29 cellular contexts compared by ENCODE assay signal in the genomic region with DNA sequence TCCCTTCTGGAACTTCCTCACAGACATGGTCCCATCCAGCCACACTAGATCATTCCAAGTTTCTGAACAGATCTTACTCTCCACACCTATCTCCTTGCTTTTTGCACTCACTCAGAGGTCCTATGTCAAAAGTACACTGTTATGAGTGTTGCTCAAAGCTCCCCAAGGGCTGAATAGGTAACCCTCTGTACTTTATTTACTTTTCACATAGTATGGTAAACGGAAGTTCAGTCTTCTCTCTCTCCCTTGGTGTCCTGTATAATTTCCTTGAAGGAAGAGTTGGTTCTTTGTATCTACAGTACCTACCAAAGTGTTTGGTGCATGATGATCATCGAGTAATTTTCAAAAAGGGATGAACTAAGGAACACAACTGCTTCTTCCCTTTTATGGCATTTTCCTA.
"Had no signal": no experiment of that assay in that cellular context is flagged by ENCODE, and none has a peak within 500 bp of the region (broad histone marks: within the 10 kb centered on the region; RNA-seq: fewer than 3 reads in every experiment).

No MANE protein-coding gene starts in this region.

- H3K4me3 ChIP-seq: adrenal gland, ascending aorta, breast epithelium, cardiac muscle cell, colonic mucosa had no signal

- H3K36me3 ChIP-seq: adrenal gland, ascending aorta, breast epithelium, cardiac muscle cell, colonic mucosa had no signal

- H3K9me3 ChIP-seq: adrenal gland, ascending aorta, breast epithelium, colonic mucosa had no signal

- ATAC-seq: activated CD4-positive, alpha-beta T cell treated with anti-CD3 and anti-CD28 coated beads for 36 hours; activated CD8-positive, alpha-beta memory T cell treated with anti-CD3 and anti-CD28 coated beads, Interleukin-2, amount 10 ng/mL, durations not matched to agents 7 days and 5 days; activated CD8-positive, alpha-beta T cell treated with anti-CD3 and anti-CD28 coated beads, Interleukin-2, amount 10 ng/mL, durations not matched to agents 7 days and 5 days; activated naive CD8-positive, alpha-beta T cell treated with anti-CD3 and anti-CD28 coated beads, Interleukin-2, amount 50 U/mL, for 24 hours had no signal

- H3K4me1 Mint-ChIP-seq: activated CD4-positive, alpha-beta T cell treated with anti-CD3 and anti-CD28 coated beads for 36 hours; activated CD4-positive, alpha-beta T cell treated with anti-CD3 and anti-CD28 coated beads, Interleukin-2, amount 10 ng/mL, durations not matched to agents 24 days and 14 days; activated naive CD4-positive, alpha-beta T cell treated with anti-CD3 and anti-CD28 coated beads, Interleukin-2, amount 50 U/mL, for 24 hours; activated naive CD8-positive, alpha-beta T cell treated with anti-CD3 and anti-CD28 coated beads for 36 hours; activated naive CD8-positive, alpha-beta T cell treated with anti-CD3 and anti-CD28 coated beads, Interleukin-2, amount 50 U/mL, for 24 hours had no signal

- H3K4me3 Mint-ChIP-seq: activated CD4-positive, alpha-beta memory T cell treated with anti-CD3 and anti-CD28 coated beads for 36 hours; activated CD4-positive, alpha-beta T cell treated with anti-CD3 and anti-CD28 coated beads for 36 hours; activated CD4-positive, alpha-beta T cell treated with anti-CD3 and anti-CD28 coated beads, Interleukin-2, amount 10 ng/mL, durations not matched to agents 24 days and 14 days; activated CD8-positive, alpha-beta memory T cell treated with anti-CD3 and anti-CD28 coated beads, Interleukin-2, amount 10 ng/mL, durations not matched to agents 7 days and 5 days; activated CD8-positive, alpha-beta T cell treated with anti-CD3 and anti-CD28 coated beads, Interleukin-2, amount 10 ng/mL, durations not matched to agents 7 days and 5 days; activated naive CD4-positive, alpha-beta T cell treated with anti-CD3 and anti-CD28 coated beads for 36 hours; activated naive CD4-positive, alpha-beta T cell treated with anti-CD3 and anti-CD28 coated beads, Interleukin-2, amount 50 U/mL, for 24 hours; activated naive CD8-positive, alpha-beta T cell treated with anti-CD3 and anti-CD28 coated beads for 36 hours; activated naive CD8-positive, alpha-beta T cell treated with anti-CD3 and anti-CD28 coated beads, Interleukin-2, amount 50 U/mL, for 24 hours; activated T-helper 1 cell treated with anti-CD3 and anti-CD28 coated beads, Interleukin-12 subunit alpha, Interleukin-12 subunit beta, Interleukin-2, Interleukin-4 antibody, amounts not matched to agents 30 ng/mL and 10 ng/mL and 1 ng/mL, durations not matched to agents 14 hours and 24 hours and 36 hours; brain had no signal

- H3K36me3 Mint-ChIP-seq: activated CD4-positive, alpha-beta memory T cell treated with anti-CD3 and anti-CD28 coated beads for 36 hours; activated CD8-positive, alpha-beta memory T cell treated with anti-CD3 and anti-CD28 coated beads, Interleukin-2, amount 10 ng/mL, durations not matched to agents 7 days and 5 days; activated naive CD4-positive, alpha-beta T cell treated with anti-CD3 and anti-CD28 coated beads, Interleukin-2, amount 50 U/mL, for 24 hours; activated naive CD8-positive, alpha-beta T cell treated with anti-CD3 and anti-CD28 coated beads for 36 hours; brain had no signal

- H3K4me1 ChIP-seq: adrenal gland, ascending aorta, breast epithelium, colonic mucosa had no signal

- H3K27me3 ChIP-seq: adrenal gland, ascending aorta, breast epithelium, cardiac muscle cell, colonic mucosa had no signal

- H3K9me3 Mint-ChIP-seq: activated CD4-positive, alpha-beta memory T cell treated with anti-CD3 and anti-CD28 coated beads for 36 hours; activated CD4-positive, alpha-beta T cell treated with anti-CD3 and anti-CD28 coated beads, Interleukin-2, amount 10 ng/mL, durations not matched to agents 24 days and 14 days; activated naive CD4-positive, alpha-beta T cell treated with anti-CD3 and anti-CD28 coated beads for 36 hours; activated naive CD4-positive, alpha-beta T cell treated with anti-CD3 and anti-CD28 coated beads, Interleukin-2, amount 50 U/mL, for 24 hours; activated naive CD8-positive, alpha-beta T cell treated with anti-CD3 and anti-CD28 coated beads for 36 hours; activated naive CD8-positive, alpha-beta T cell treated with anti-CD3 and anti-CD28 coated beads, Interleukin-2, amount 50 U/mL, for 24 hours; activated T-helper 1 cell treated with anti-CD3 and anti-CD28 coated beads, Interleukin-12 subunit alpha, Interleukin-12 subunit beta, Interleukin-2, Interleukin-4 antibody, amounts not matched to agents 30 ng/mL and 10 ng/mL and 1 ng/mL, durations not matched to agents 14 hours and 24 hours and 36 hours; activated T-helper 2 cell treated with anti-CD3 and anti-CD28 coated beads, Interferon-gamma antibody, Interleukin-2, Interleukin-4, amounts not matched to agents 10 μg/mL and 5 μg/mL and 100 μg/mL, durations not matched to agents 14 hours and 24 hours and 36 hours; brain had no signal

- H3K27ac ChIP-seq: adrenal gland, ascending aorta, breast epithelium, cardiac muscle cell, colonic mucosa, epithelial cell of prostate had no signal

- DNase-seq: activated CD4-positive, alpha-beta memory T cell treated with anti-CD3 and anti-CD28 coated beads for 36 hours; activated CD4-positive, alpha-beta T cell treated with anti-CD3 and anti-CD28 coated beads for 36 hours; activated CD4-positive, alpha-beta T cell treated with anti-CD3 and anti-CD28 coated beads, Interleukin-2, amount 10 ng/mL, durations not matched to agents 24 days and 14 days; activated CD4-positive, CD25-positive, alpha-beta regulatory T cell; activated CD4-positive, CD25-positive, alpha-beta regulatory T cell treated with anti-CD3 and anti-CD28 coated beads, Interleukin-2, amount 50 U/mL, for 72 hours; activated CD8-positive, alpha-beta memory T cell treated with anti-CD3 and anti-CD28 coated beads, Interleukin-2, amount 10 ng/mL, durations not matched to agents 7 days and 5 days; activated CD8-positive, alpha-beta memory T cell treated with anti-CD3 and anti-CD28 coated beads, Interleukin-2, amount 50 U/mL, for 4 hours; activated CD8-positive, alpha-beta T cell treated with anti-CD3 and anti-CD28 coated beads, Interleukin-2, amount 10 ng/mL, durations not matched to agents 7 days and 5 days; activated effector memory CD4-positive, alpha-beta T cell treated with anti-CD3 and anti-CD28 coated beads, Interleukin-2, amount 50 U/mL, for 16 hours; activated naive CD4-positive, alpha-beta T cell treated with anti-CD3 and anti-CD28 coated beads for 36 hours; activated naive CD8-positive, alpha-beta T cell treated with anti-CD3 and anti-CD28 coated beads for 36 hours; activated naive CD8-positive, alpha-beta T cell treated with anti-CD3 and anti-CD28 coated beads, Interleukin-2, amount 50 U/mL, for 24 hours; activated T-cell treated with anti-CD3 and anti-CD28 coated beads, Interleukin-2, amount 50 U/mL, for 1 hour; activated T-cell treated with anti-CD3 and anti-CD28 coated beads, Interleukin-2, amount 50 U/mL, for 48 hours; adrenal gland; central memory CD4-positive, alpha-beta T cell; cerebellar nuclear complex; colonic mucosa; effector CD8-positive, alpha-beta T cell; foreskin fibroblast; T-helper 2 cell had no signal

- H3K27ac Mint-ChIP-seq: activated CD4-positive, alpha-beta memory T cell treated with anti-CD3 and anti-CD28 coated beads for 36 hours; activated CD4-positive, alpha-beta T cell treated with anti-CD3 and anti-CD28 coated beads for 36 hours; activated CD4-positive, alpha-beta T cell treated with anti-CD3 and anti-CD28 coated beads, Interleukin-2, amount 10 ng/mL, durations not matched to agents 24 days and 14 days; activated CD8-positive, alpha-beta memory T cell treated with anti-CD3 and anti-CD28 coated beads, Interleukin-2, amount 10 ng/mL, durations not matched to agents 7 days and 5 days; activated CD8-positive, alpha-beta T cell treated with anti-CD3 and anti-CD28 coated beads, Interleukin-2, amount 10 ng/mL, durations not matched to agents 7 days and 5 days; activated naive CD4-positive, alpha-beta T cell treated with anti-CD3 and anti-CD28 coated beads for 36 hours; activated naive CD4-positive, alpha-beta T cell treated with anti-CD3 and anti-CD28 coated beads, Interleukin-2, amount 50 U/mL, for 24 hours; activated naive CD8-positive, alpha-beta T cell treated with anti-CD3 and anti-CD28 coated beads for 36 hours; activated naive CD8-positive, alpha-beta T cell treated with anti-CD3 and anti-CD28 coated beads, Interleukin-2, amount 50 U/mL, for 24 hours; activated T-helper 1 cell treated with anti-CD3 and anti-CD28 coated beads, Interleukin-12 subunit alpha, Interleukin-12 subunit beta, Interleukin-2, Interleukin-4 antibody, amounts not matched to agents 30 ng/mL and 10 ng/mL and 1 ng/mL, durations not matched to agents 14 hours and 24 hours and 36 hours; activated T-helper 2 cell treated with anti-CD3 and anti-CD28 coated beads, Interferon-gamma antibody, Interleukin-2, Interleukin-4, amounts not matched to agents 10 μg/mL and 5 μg/mL and 100 μg/mL, durations not matched to agents 14 hours and 24 hours and 36 hours had no signal
